In genomic region chr9:109012009-109012875, GRCh38 we compare ENCODE assay signal across 8 cellular contexts. TPM values are rescaled to one million over a fixed set of nuclear protein-coding genes. Genes with fewer than 3 reads are reported as not detected.
DNase-seq lines count a peak whose midpoint lies in the region; ATAC-seq and TF ChIP-seq lines count a peak whose summit lies in the region.

No MANE protein-coding gene starts in this region.

- no peaks in the 10 kb centered on the region for H3K9me3 Mint-ChIP-seq in activated CD8-positive, alpha-beta T cell treated with anti-CD3 and anti-CD28 coated beads for 36 hours

- no peak overlapping the region for H3K23ac ChIP-seq in mesendoderm (ENCODE audit: low read length)

- H4K5ac ChIP-seq in mesendoderm (ENCODE audit: low read length) = no peak overlapping the region

- WGBS in mesendoderm (ENCODE audit: extremely low coverage, insufficient coverage, low lambda C conversion rate) = no CpG with 5 or more reads among the region's 29 CpGs

- no peak overlapping the region for H2BK5ac ChIP-seq in mesendoderm (ENCODE audit: low read length)

- no peaks in the 10 kb centered on the region for H3K9me3 ChIP-seq in endocrine pancreas (ENCODE audit: control insufficient read depth, low read length)

- H3K4me3 ChIP-seq in endocrine pancreas (ENCODE audit: control insufficient read depth, insufficient read depth, low read length) = peak overlapping the region; percentile 66
- H3K4me3 ChIP-seq in mesendoderm (ENCODE audit: low read length) = peak overlapping the region; percentile 34

- H3K27me3 ChIP-seq in endocrine pancreas (ENCODE audit: control insufficient read depth, insufficient read depth, low read length) = no peaks in the 10 kb centered on the region
- no peaks in the 10 kb centered on the region for H3K27me3 ChIP-seq in mesendoderm (ENCODE audit: insufficient read depth, low read length, poor library complexity)

- peak; percentile 35 for ATAC-seq in HG02938 (IDR thresholded peaks at IDR 0.05; ENCODE audit: unreplicated experiment)
- peak; percentile 25 for ATAC-seq in activated CD8-positive, alpha-beta T cell treated with anti-CD3 and anti-CD28 coated beads for 36 hours

- peak overlapping the region; percentile 74 for H3K9ac ChIP-seq in endocrine pancreas (ENCODE audit: control insufficient read depth, insufficient read depth, low read length)
- H3K9ac ChIP-seq in mesendoderm (ENCODE audit: low read length) = peak overlapping the region; percentile 60

- H3K18ac ChIP-seq in mesendoderm (ENCODE audit: low read length) = peak overlapping the region; percentile 98

- peaks cover 2% of the 10 kb centered on the region for H3K27me3 Mint-ChIP-seq in activated CD8-positive, alpha-beta T cell treated with anti-CD3 and anti-CD28 coated beads for 36 hours

- POLR2A ChIA-PET in activated CD8-positive, alpha-beta T cell treated with anti-CD3 and anti-CD28 coated beads for 36 hours (lab: Charles Lee) = interaction anchor here (0.9 to 1.5 kb wide), 3 partner anchors 15 to 86 kb away, joined by 3 read pairs; no protein-coding TSS in a partner anchor

- H2BK15ac ChIP-seq in mesendoderm (replicated peaks; ENCODE audit: low read depth) = no peak overlapping the region

- peaks cover 6% of the 10 kb centered on the region for H3K79me2 ChIP-seq in mesendoderm (ENCODE audit: control insufficient read depth, insufficient read depth, low read length)

- no peak overlapping the region for H4K8ac ChIP-seq in mesendoderm (ENCODE audit: low read depth, low read length)

- peak overlapping the region; percentile 91 for H3K4me3 Mint-ChIP-seq in activated CD8-positive, alpha-beta T cell treated with anti-CD3 and anti-CD28 coated beads for 36 hours

- peaks cover 25% of the 10 kb centered on the region for H3K4me1 Mint-ChIP-seq in activated CD8-positive, alpha-beta T cell treated with anti-CD3 and anti-CD28 coated beads for 36 hours (ENCODE audit: low read depth)

- H3K4ac ChIP-seq in mesendoderm (ENCODE audit: low read depth, low read length) = no peak overlapping the region

- H3K36me3 ChIP-seq in endocrine pancreas (ENCODE audit: control insufficient read depth, insufficient read depth, low read length) (no peaks in the 10 kb centered on the region), mesendoderm (ENCODE audit: control insufficient read depth, insufficient read depth, low read length) (no peaks in the 10 kb centered on the region)

- H3K36me3 Mint-ChIP-seq in activated CD8-positive, alpha-beta T cell treated with anti-CD3 and anti-CD28 coated beads for 36 hours (ENCODE audit: low read depth) = no peaks in the 10 kb centered on the region

- peak overlapping the region; percentile 85 for H3K27ac Mint-ChIP-seq in activated CD8-positive, alpha-beta T cell treated with anti-CD3 and anti-CD28 coated beads for 36 hours

- intact Hi-C loops in activated CD8-positive, alpha-beta T cell treated with anti-CD3 and anti-CD28 coated beads for 36 hours (cut with micrococcal nuclease) = loop anchor here (5.0 kb wide), 1 partner anchor 100 kb away; no protein-coding TSS in a partner anchor

- H3K4me1 ChIP-seq in endocrine pancreas (ENCODE audit: control insufficient read depth, insufficient read depth, low read length) = peaks cover 15% of the 10 kb centered on the region
- peaks cover 4% of the 10 kb centered on the region for H3K4me1 ChIP-seq in mesendoderm (ENCODE audit: control insufficient read depth, low read depth, low read length)

- peak overlapping the region; percentile 32 for H3K4me2 ChIP-seq in mesendoderm (ENCODE audit: low read length)

- no peak overlapping the region for H2BK120ac ChIP-seq in mesendoderm (ENCODE audit: low read depth, low read length)

- peaks cover 2% of the 10 kb centered on the region for H3K79me1 ChIP-seq in mesendoderm (ENCODE audit: low read length)

- H3K56ac ChIP-seq in mesendoderm (ENCODE audit: low read length) = peak overlapping the region; percentile 73

- no peak for TF ChIP-seq CTCF in activated CD8-positive, alpha-beta T cell treated with anti-CD3 and anti-CD28 coated beads for 36 hours (IDR thresholded peaks at IDR 0.05)

- H2AK5ac ChIP-seq in mesendoderm (ENCODE audit: low read length) = no peak overlapping the region

- DNase-seq in NCI-H1417 (lab: John Stamatoyannopoulos, UW) (peak; percentile 1 to 77 (median 75)), NCI-H1417 treated with DMSO at 0.1 percent for 48 hours (lab: John Stamatoyannopoulos, UW) (no peak), NCI-H2227 treated with DMSO at 0.1 percent for 48 hours (lab: John Stamatoyannopoulos, UW) (peak; percentile 0), mesendoderm (peak; percentile 88)
- peak; percentile 68 for DNase-seq in activated CD8-positive, alpha-beta T cell treated with anti-CD3 and anti-CD28 coated beads for 36 hours
- peak; percentile 21 to 33 for DNase-seq in stimulated activated CD8-positive, alpha-beta memory T cell treated with anti-CD3 and anti-CD28 coated beads, Interleukin-15, amount 100 ng/mL, for 4 hours (ENCODE audit: low read depth in 2 of 2)

- peak overlapping the region; percentile 90 for H3K27ac ChIP-seq in mesendoderm (ENCODE audit: low read depth, low read length)

- CTCF ChIA-PET in activated CD8-positive, alpha-beta T cell treated with anti-CD3 and anti-CD28 coated beads for 36 hours (lab: Charles Lee) = interaction anchor here (0.7 kb wide), 1 partner anchor 10 kb away, joined by 3 read pairs; no protein-coding TSS in a partner anchor

RNA-seq across cellular contexts. Expression of gene CTNNAL1, which starts 1.1 kb away (rescaled TPM):
- total RNA-seq in activated CD8-positive, alpha-beta T cell treated with anti-CD3 and anti-CD28 coated beads for 36 hours = 10 to 100 TPM; 24.1 to 26.0 TPM
- 47.0 TPM for polyA plus RNA-seq in mesendoderm (2013, experiment 1 of 2)
- 46.8 TPM for polyA plus RNA-seq in mesendoderm (2013, experiment 2 of 2)
